11 cellular contexts compared by ENCODE assay signal in the genomic region with DNA sequence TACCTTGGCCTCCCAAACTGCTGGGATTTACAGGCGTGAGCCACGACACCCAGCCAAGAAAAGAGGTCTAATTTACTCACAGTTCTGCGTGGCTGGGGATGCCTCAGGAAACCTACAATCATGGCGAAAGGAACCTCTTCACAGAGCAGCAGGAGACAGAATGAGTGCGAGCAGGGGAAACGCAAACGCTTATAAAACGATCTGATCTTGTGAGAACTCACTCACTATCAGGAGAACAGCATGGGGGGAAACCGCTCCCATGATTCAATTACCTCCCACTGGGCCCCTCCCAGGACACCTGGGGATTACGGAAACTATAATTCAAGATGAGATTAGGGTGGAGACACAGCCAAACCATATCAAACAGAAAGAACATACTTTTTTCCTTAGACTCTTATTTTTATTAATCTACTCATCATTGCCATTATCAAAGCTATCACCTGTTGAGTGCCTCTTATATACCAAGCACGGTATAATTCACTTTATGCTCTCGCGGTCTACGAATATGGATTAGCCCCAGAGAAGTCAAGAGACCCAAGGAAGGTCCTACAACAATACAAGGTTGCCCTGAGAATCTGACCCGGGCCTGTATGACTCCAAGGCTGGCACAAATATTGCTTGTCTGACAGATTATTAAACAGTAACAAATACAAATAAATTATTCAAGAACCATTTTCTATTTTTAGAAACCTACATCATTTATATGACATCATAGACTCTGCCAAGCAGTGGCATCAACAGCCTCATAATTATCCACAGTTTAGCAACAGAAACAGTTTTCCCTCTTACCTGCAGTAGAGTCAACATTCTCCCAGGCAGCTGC. TPM values are rescaled to one million over a fixed set of nuclear protein-coding genes. Genes with fewer than 3 reads are reported as not detected.
DNase-seq lines count a peak whose midpoint lies in the region; ATAC-seq and TF ChIP-seq lines count a peak whose summit lies in the region.
"Had no signal": no experiment of that assay in that cellular context is flagged by ENCODE, and none has a peak within 500 bp of the region (broad histone marks: within the 10 kb centered on the region; RNA-seq: fewer than 3 reads in every experiment).

No MANE protein-coding gene starts in this region.

- intact Hi-C loops in OCI-LY7 (cut with micrococcal nuclease; ENCODE audit: unreplicated experiment): no loop called here

- H3K36me3 Mint-ChIP-seq in naive B cell: peaks cover 0 to 5% of the 10 kb centered on the region in 2 donors

- TSS peak; percentile 70 for BruUV-seq in OCI-LY7 (replicated peaks; lab: Mats Ljungman, UMichigan)

- H3K36me3 ChIP-seq in OCI-LY7 (ENCODE audit: insufficient read depth, low read length): peaks cover 75% of the 10 kb centered on the region

- H3K9me2 ChIP-seq in OCI-LY7 (ENCODE audit: insufficient read depth, low read length): no peaks in the 10 kb centered on the region

- no peak overlapping the region for H2AFZ ChIP-seq in OCI-LY7 (ENCODE audit: low read length)

- peaks cover 18% of the 10 kb centered on the region for H3K4me1 ChIP-seq in OCI-LY7 (ENCODE audit: insufficient read depth, low read length, poor library complexity, severe bottlenecking)

- H3K9me3 ChIP-seq in OCI-LY7 (ENCODE audit: low read length): no peaks in the 10 kb centered on the region; the same call in 1 of the 2 replicates

- no peak for TF ChIP-seq CTCF in OCI-LY7 (conservative IDR thresholded peaks at IDR 0.05; ENCODE audit: low read length)

- no peaks in the 10 kb centered on the region for H3K27me3 Mint-ChIP-seq in naive B cell

- DNase-seq in NCI-H146 (lab: John Stamatoyannopoulos, UW) (peak; percentile 40), NCI-H146 treated with DMSO at 0.1 percent for 48 hours (lab: John Stamatoyannopoulos, UW; ENCODE audit: unreplicated experiment) (no peak), OCI-LY7 (ENCODE audit: low spot score) (no peak), naive B cell (no peak), activated gamma-delta T cell treated with Interleukin-2 at 50 U/mL for 16 hours (no peak), SW480 (ENCODE audit: low spot score) (no peak)
- DNase-seq: EL, NCI-H1105 had no signal

- no peaks in the 10 kb centered on the region for H3K9me3 Mint-ChIP-seq in naive B cell

- H3K27ac Mint-ChIP-seq in naive B cell: peak overlapping the region in 4 of 6 donors; percentile 16 to 65 (median 40)

- H3K27ac ChIP-seq in OCI-LY7 (ENCODE audit: low read depth, low read length, poor library complexity, severe bottlenecking): no peak overlapping the region
- H3K27ac ChIP-seq: 22Rv1, epithelial cell of prostate had no signal

- peaks cover 29 to 44% (median 42%) of the 10 kb centered on the region in 3 donors for H3K4me1 Mint-ChIP-seq in naive B cell

- peak overlapping the region; percentile 90 for H3K4me3 ChIP-seq in OCI-LY7 (ENCODE audit: low read depth, low read length, poor library complexity, severe bottlenecking)

- POLR2A ChIA-PET in OCI-LY7 (lab: Charles Lee): no interaction called here

- H4K20me1 ChIP-seq in OCI-LY7 (ENCODE audit: insufficient read depth, low read length): peaks cover 18% of the 10 kb centered on the region

- peaks cover 73% of the 10 kb centered on the region for H3K79me2 ChIP-seq in OCI-LY7 (ENCODE audit: insufficient read depth, low read depth, low read length)

- peak overlapping the region; percentile 70 for H3K4me2 ChIP-seq in OCI-LY7 (ENCODE audit: low read length)

- peak overlapping the region; percentile 40 to 100 (median 72) for H3K4me3 Mint-ChIP-seq in naive B cell

- ATAC-seq in naive B cell (ENCODE audit: low read depth in 2 of 2): no peak
- ATAC-seq: activated CD4-positive, CD25-positive, alpha-beta regulatory T cell treated with anti-CD3 and anti-CD28 coated beads, Interleukin-2, amount 50 U/mL, for 24 hours had no signal

- CTCF ChIA-PET in OCI-LY7 (lab: Charles Lee; ENCODE audit: unreplicated experiment): no interaction called here

RNA-seq across cellular contexts. Expression of gene POLR3K, which starts 2.4 kb away (rescaled TPM):
- 26.2 and 28.6 TPM in 2 replicates for total RNA-seq in OCI-LY7 (2014; rRNA removed; shearing (Covaris generic))
- total RNA-seq in OCI-LY7 (2022): 73.6 and 74.1 TPM in 2 replicates
- polyA plus RNA-seq in naive B cell (ENCODE audit: low read depth in 6 of 6): 10 to 100 TPM; 39.0 to 57.3 (median 52.7) TPM

RNA-seq across cellular contexts. Expression of gene SNRNP25, which starts 2.6 kb away (rescaled TPM):
- total RNA-seq in OCI-LY7 (2014; rRNA removed; shearing (Covaris generic)): 61.4 and 68.1 TPM in 2 replicates
- total RNA-seq in OCI-LY7 (2022): 63.0 and 68.3 TPM in 2 replicates
- 100 to 1,000 TPM in 1 of 6 donors, 10 to 100 TPM in 5; 43.3 to 111 (median 67.2) TPM for polyA plus RNA-seq in naive B cell (ENCODE audit: low read depth in 6 of 6)

RNA-seq across cellular contexts. Expression of gene RHBDF1, which starts 21.5 kb away (rescaled TPM):
- 0.10 and 0.13 TPM in 2 replicates for total RNA-seq in OCI-LY7 (2014; rRNA removed; shearing (Covaris generic))
- 0.66 and 0.68 TPM in 2 replicates for total RNA-seq in OCI-LY7 (2022)
- under 1 TPM in 1 of 6 donors, not detected in 5; 0.08 TPM for polyA plus RNA-seq in naive B cell (ENCODE audit: low read depth in 6 of 6)

RNA-seq across cellular contexts. Expression of gene MPG, which starts 27.0 kb away (rescaled TPM):
- 119 and 126 TPM in 2 replicates for total RNA-seq in OCI-LY7 (2014; rRNA removed; shearing (Covaris generic))
- total RNA-seq in OCI-LY7 (2022): 54.2 and 58.1 TPM in 2 replicates
- polyA plus RNA-seq in naive B cell (ENCODE audit: low read depth in 6 of 6): 100 to 1,000 TPM in 1 of 6 donors, 10 to 100 TPM in 5; 81.3 to 119 (median 84.6) TPM
